36 cellular contexts compared by ENCODE assay signal in genomic region chr3:119901148-119901547, GRCh38.
"Had no signal": no experiment of that assay in that cellular context is flagged by ENCODE, and none has a peak within 500 bp of the region (broad histone marks: within the 10 kb centered on the region; RNA-seq: fewer than 3 reads in every experiment).

No MANE protein-coding gene starts in this region.

- ATAC-seq: activated CD8-positive, alpha-beta memory T cell treated with anti-CD3 and anti-CD28 coated beads, Interleukin-2, amount 10 ng/mL, durations not matched to agents 7 days and 5 days; activated CD8-positive, alpha-beta T cell treated with anti-CD3 and anti-CD28 coated beads, Interleukin-2, amount 10 ng/mL, durations not matched to agents 7 days and 5 days; activated naive CD8-positive, alpha-beta T cell treated with anti-CD3 and anti-CD28 coated beads, Interleukin-2, amount 50 U/mL, for 24 hours had no signal

- H3K27me3 ChIP-seq: cardiac muscle cell had no signal

- DNase-seq: activated B cell treated with CpG ODN at 0.5 μM for 24 hours; activated CD4-positive, alpha-beta memory T cell treated with anti-CD3 and anti-CD28 coated beads, Interleukin-2, amount 10 ng/mL, durations not matched to agents 7 days and 5 days; activated CD4-positive, alpha-beta T cell treated with anti-CD3 and anti-CD28 coated beads for 4 hours; activated CD4-positive, alpha-beta T cell treated with anti-CD3 and anti-CD28 coated beads, Interleukin-2, amount 10 ng/mL, durations not matched to agents 24 days and 14 days; activated CD4-positive, alpha-beta T cell treated with anti-CD3 and anti-CD28 coated beads, Interleukin-2, amount 50 U/mL, for 48 hours; activated CD4-positive, CD25-positive, alpha-beta regulatory T cell treated with anti-CD3 and anti-CD28 coated beads, Interleukin-2, amount 50 U/mL, for 72 hours; activated CD8-positive, alpha-beta memory T cell treated with anti-CD3 and anti-CD28 coated beads for 24 hours; activated CD8-positive, alpha-beta memory T cell treated with anti-CD3 and anti-CD28 coated beads, Interleukin-2, amount 10 ng/mL, durations not matched to agents 7 days and 5 days; activated CD8-positive, alpha-beta memory T cell treated with anti-CD3 and anti-CD28 coated beads, Interleukin-2, amount 50 U/mL, for 48 hours; activated CD8-positive, alpha-beta T cell treated with anti-CD3 and anti-CD28 coated beads, Interleukin-2, amount 10 ng/mL, durations not matched to agents 7 days and 5 days; activated effector memory CD4-positive, alpha-beta T cell treated with Interleukin-2 at 50 U/mL for 16 hours; activated gamma-delta T cell; activated naive CD4-positive, alpha-beta T cell treated with anti-CD3 and anti-CD28 coated beads, Interleukin-2, amount 10 ng/mL, durations not matched to agents 7 days and 5 days; activated naive CD4-positive, alpha-beta T cell treated with Interleukin-2 at 50 U/mL for 16 hours; activated naive CD8-positive, alpha-beta T cell treated with anti-CD3 and anti-CD28 coated beads, Interleukin-2, amount 10 ng/mL, durations not matched to agents 7 days and 5 days; activated naive CD8-positive, alpha-beta T cell treated with anti-CD3 and anti-CD28 coated beads, Interleukin-2, amount 50 U/mL, for 24 hours; activated T-cell treated with anti-CD3 and anti-CD28 coated beads, Interleukin-2, amount 50 U/mL, for 24 hours; activated T-cell treated with anti-CD3 and anti-CD28 coated beads, Interleukin-2, amount 50 U/mL, for 48 hours; amygdala; aorta; caudate nucleus; cerebellar nuclear complex; T-helper 1 cell; T-helper 2 cell; T-helper 9 cell had no signal

- H3K4me3 Mint-ChIP-seq: activated B cell treated with CpG ODN at 0.5 μM for 24 hours; activated CD4-positive, alpha-beta memory T cell treated with anti-CD3 and anti-CD28 coated beads, Interleukin-2, amount 10 ng/mL, durations not matched to agents 7 days and 5 days; activated CD4-positive, alpha-beta T cell treated with anti-CD3 and anti-CD28 coated beads, Interleukin-2, amount 10 ng/mL, durations not matched to agents 24 days and 14 days; activated CD8-positive, alpha-beta memory T cell treated with anti-CD3 and anti-CD28 coated beads, Interleukin-2, amount 10 ng/mL, durations not matched to agents 7 days and 5 days; activated CD8-positive, alpha-beta T cell treated with anti-CD3 and anti-CD28 coated beads, Interleukin-2, amount 10 ng/mL, durations not matched to agents 7 days and 5 days; activated naive CD4-positive, alpha-beta T cell treated with anti-CD3 and anti-CD28 coated beads, Interleukin-2, amount 10 ng/mL, durations not matched to agents 7 days and 5 days; activated naive CD4-positive, alpha-beta T cell treated with anti-CD3 and anti-CD28 coated beads, Interleukin-2, amount 50 U/mL, for 24 hours; activated naive CD8-positive, alpha-beta T cell; activated naive CD8-positive, alpha-beta T cell treated with anti-CD3 and anti-CD28 coated beads, Interleukin-2, amount 10 ng/mL, durations not matched to agents 7 days and 5 days; activated naive CD8-positive, alpha-beta T cell treated with anti-CD3 and anti-CD28 coated beads, Interleukin-2, amount 50 U/mL, for 24 hours; activated T-cell treated with anti-CD3 and anti-CD28 coated beads, Interleukin-2, amount 50 U/mL, for 24 hours; brain; central memory CD8-positive, alpha-beta T cell; T-helper 1 cell treated with Interleukin-12 subunit alpha and Interleukin-12 subunit beta and Interleukin-4 antibody, amounts not matched to agents 30 μg/mL and 1 μg/mL, for 36 hours; T-helper 2 cell treated with Interferon-gamma antibody and Interleukin-4, amounts not matched to agents 5 μg/mL and 100 μg/mL, for 36 hours had no signal

- H3K4me1 Mint-ChIP-seq: activated B cell treated with CpG ODN at 0.5 μM for 24 hours; activated CD4-positive, alpha-beta memory T cell treated with anti-CD3 and anti-CD28 coated beads, Interleukin-2, amount 10 ng/mL, durations not matched to agents 7 days and 5 days; activated CD8-positive, alpha-beta memory T cell treated with anti-CD3 and anti-CD28 coated beads, Interleukin-2, amount 10 ng/mL, durations not matched to agents 7 days and 5 days; activated naive CD4-positive, alpha-beta T cell treated with anti-CD3 and anti-CD28 coated beads, Interleukin-2, amount 10 ng/mL, durations not matched to agents 7 days and 5 days; brain; central memory CD8-positive, alpha-beta T cell had no signal

- H3K27ac ChIP-seq: cardiac muscle cell, VCaP had no signal

- H3K27ac Mint-ChIP-seq: activated B cell treated with CpG ODN at 0.5 μM for 24 hours; activated CD4-positive, alpha-beta memory T cell treated with anti-CD3 and anti-CD28 coated beads, Interleukin-2, amount 10 ng/mL, durations not matched to agents 7 days and 5 days; activated CD4-positive, alpha-beta T cell treated with anti-CD3 and anti-CD28 coated beads, Interleukin-2, amount 10 ng/mL, durations not matched to agents 24 days and 14 days; activated CD8-positive, alpha-beta memory T cell treated with anti-CD3 and anti-CD28 coated beads, Interleukin-2, amount 10 ng/mL, durations not matched to agents 7 days and 5 days; activated CD8-positive, alpha-beta T cell treated with anti-CD3 and anti-CD28 coated beads, Interleukin-2, amount 10 ng/mL, durations not matched to agents 7 days and 5 days; activated naive CD4-positive, alpha-beta T cell treated with anti-CD3 and anti-CD28 coated beads, Interleukin-2, amount 10 ng/mL, durations not matched to agents 7 days and 5 days; activated naive CD4-positive, alpha-beta T cell treated with anti-CD3 and anti-CD28 coated beads, Interleukin-2, amount 50 U/mL, for 24 hours; activated naive CD8-positive, alpha-beta T cell; activated naive CD8-positive, alpha-beta T cell treated with anti-CD3 and anti-CD28 coated beads, Interleukin-2, amount 10 ng/mL, durations not matched to agents 7 days and 5 days; activated naive CD8-positive, alpha-beta T cell treated with anti-CD3 and anti-CD28 coated beads, Interleukin-2, amount 50 U/mL, for 24 hours; activated T-cell treated with anti-CD3 and anti-CD28 coated beads, Interleukin-2, amount 50 U/mL, for 24 hours; activated T-helper 2 cell treated with anti-CD3 and anti-CD28 coated beads, Interferon-gamma antibody, Interleukin-2, Interleukin-4, amounts not matched to agents 10 μg/mL and 5 μg/mL and 100 μg/mL, durations not matched to agents 14 hours and 24 hours and 36 hours; brain; T-helper 1 cell treated with Interleukin-12 subunit alpha and Interleukin-12 subunit beta and Interleukin-4 antibody, amounts not matched to agents 30 μg/mL and 1 μg/mL, for 36 hours; T-helper 2 cell treated with Interferon-gamma antibody and Interleukin-4, amounts not matched to agents 5 μg/mL and 100 μg/mL, for 36 hours had no signal

- H3K27me3 Mint-ChIP-seq: activated B cell treated with CpG ODN at 0.5 μM for 24 hours; activated CD4-positive, alpha-beta memory T cell treated with anti-CD3 and anti-CD28 coated beads, Interleukin-2, amount 10 ng/mL, durations not matched to agents 7 days and 5 days; activated CD4-positive, alpha-beta T cell treated with anti-CD3 and anti-CD28 coated beads, Interleukin-2, amount 10 ng/mL, durations not matched to agents 24 days and 14 days; activated CD8-positive, alpha-beta memory T cell treated with anti-CD3 and anti-CD28 coated beads, Interleukin-2, amount 10 ng/mL, durations not matched to agents 7 days and 5 days; activated naive CD4-positive, alpha-beta T cell treated with anti-CD3 and anti-CD28 coated beads, Interleukin-2, amount 10 ng/mL, durations not matched to agents 7 days and 5 days; activated naive CD4-positive, alpha-beta T cell treated with anti-CD3 and anti-CD28 coated beads, Interleukin-2, amount 50 U/mL, for 24 hours; activated naive CD8-positive, alpha-beta T cell; activated naive CD8-positive, alpha-beta T cell treated with anti-CD3 and anti-CD28 coated beads, Interleukin-2, amount 10 ng/mL, durations not matched to agents 7 days and 5 days; activated naive CD8-positive, alpha-beta T cell treated with anti-CD3 and anti-CD28 coated beads, Interleukin-2, amount 50 U/mL, for 24 hours; activated T-cell treated with anti-CD3 and anti-CD28 coated beads, Interleukin-2, amount 50 U/mL, for 24 hours; brain; central memory CD8-positive, alpha-beta T cell had no signal

- H3K9me3 Mint-ChIP-seq: activated B cell treated with CpG ODN at 0.5 μM for 24 hours; activated CD4-positive, alpha-beta memory T cell treated with anti-CD3 and anti-CD28 coated beads, Interleukin-2, amount 10 ng/mL, durations not matched to agents 7 days and 5 days; activated CD4-positive, alpha-beta T cell treated with anti-CD3 and anti-CD28 coated beads, Interleukin-2, amount 10 ng/mL, durations not matched to agents 24 days and 14 days; activated naive CD4-positive, alpha-beta T cell treated with anti-CD3 and anti-CD28 coated beads, Interleukin-2, amount 10 ng/mL, durations not matched to agents 7 days and 5 days; activated naive CD4-positive, alpha-beta T cell treated with anti-CD3 and anti-CD28 coated beads, Interleukin-2, amount 50 U/mL, for 24 hours; activated naive CD8-positive, alpha-beta T cell treated with anti-CD3 and anti-CD28 coated beads, Interleukin-2, amount 10 ng/mL, durations not matched to agents 7 days and 5 days; activated naive CD8-positive, alpha-beta T cell treated with anti-CD3 and anti-CD28 coated beads, Interleukin-2, amount 50 U/mL, for 24 hours; activated T-cell treated with anti-CD3 and anti-CD28 coated beads, Interleukin-2, amount 50 U/mL, for 24 hours; activated T-helper 2 cell treated with anti-CD3 and anti-CD28 coated beads, Interferon-gamma antibody, Interleukin-2, Interleukin-4, amounts not matched to agents 10 μg/mL and 5 μg/mL and 100 μg/mL, durations not matched to agents 14 hours and 24 hours and 36 hours; brain; central memory CD8-positive, alpha-beta T cell; T-helper 1 cell treated with Interleukin-12 subunit alpha and Interleukin-12 subunit beta and Interleukin-4 antibody, amounts not matched to agents 30 μg/mL and 1 μg/mL, for 36 hours; T-helper 2 cell treated with Interferon-gamma antibody and Interleukin-4, amounts not matched to agents 5 μg/mL and 100 μg/mL, for 36 hours had no signal

- FAIRE-seq: astrocyte, bronchial epithelial cell had no signal

- H3K4me3 ChIP-seq: cardiac muscle cell had no signal
